ENCODE assay signal across 11 cellular contexts in genomic region chr3:171654809-171655208, GRCh38.
DNase-seq lines count a peak whose midpoint lies in the region; ATAC-seq and TF ChIP-seq lines count a peak whose summit lies in the region.
"Had no signal": no experiment of that assay in that cellular context is flagged by ENCODE, and none has a peak within 500 bp of the region (broad histone marks: within the 10 kb centered on the region; RNA-seq: fewer than 3 reads in every experiment).

No MANE protein-coding gene starts in this region.

- peak; percentile 69 for DNase-seq in MV-4-11 (lab: John Stamatoyannopoulos, UW)
- DNase-seq in dedifferentiated amniotic fluid mesenchymal stem cell (ENCODE audit: extremely low spot score) = peak; percentile 70
- peak; percentile 16 for DNase-seq in left kidney (ENCODE audit: low read depth, low spot score)
- DNase-seq in thoracic aorta (ENCODE audit: low spot score) = peak; percentile 16
- DNase-seq in occipital lobe (lab: John Stamatoyannopoulos, UW) = no peak
- DNase-seq: activated T-cell treated with anti-CD3 and anti-CD28 coated beads, Interleukin-2, amount 50 U/mL, for 4 hours; HCEC 1CT had no signal

- H3K27ac ChIP-seq in thoracic aorta = peak overlapping the region; percentile 31 to 69

- H3K36me3 ChIP-seq in thoracic aorta = no peaks in the 10 kb centered on the region

- peak; percentile 69 for ATAC-seq in thoracic aorta (ENCODE audit: insufficient number of reproducible peaks, low FRiP score, low read depth)
- no peak for ATAC-seq in HG03520 (IDR thresholded peaks at IDR 0.05; ENCODE audit: unreplicated experiment)
- ATAC-seq in GM21529 (IDR thresholded peaks at IDR 0.05; ENCODE audit: unreplicated experiment) = no peak
- no peak for ATAC-seq in HG02763 (IDR thresholded peaks at IDR 0.05; ENCODE audit: unreplicated experiment)
- ATAC-seq: activated T-cell treated with anti-CD3 and anti-CD28 coated beads, Interleukin-2, amount 50 U/mL, for 4 hours; K562 had no signal

- TF ChIP-seq CTCF in thoracic aorta (IDR thresholded peaks at IDR 0.05) = no peak

- H3K27me3 ChIP-seq in thoracic aorta (replicated peaks; ENCODE audit: insufficient read depth) = no peaks in the 10 kb centered on the region

- H3K4me3 ChIP-seq in thoracic aorta = no peak overlapping the region
- H3K4me3 ChIP-seq: K562 had no signal

- peaks cover 23 to 58% of the 10 kb centered on the region in 2 donors for H3K4me1 ChIP-seq in thoracic aorta (ENCODE audit: control insufficient read depth in 1 of 2, low read depth in 2 of 2)

- no peaks in the 10 kb centered on the region for H3K9me3 ChIP-seq in thoracic aorta
